In genomic region chr9:120875954-120876841, GRCh38 we compare ENCODE assay signal across 1 cellular context.
TF ChIP-seq lines count a peak whose summit lies in the region.

No MANE protein-coding gene starts in this region.

TF ChIP-seq in HepG2, 621 proteins besides CTCF, POLR2A, EP300 and RAD21 (continued from another document and continues in another):
- TF ChIP-seq MED13 (CRISPR knock-in tag; IDR thresholded peaks at IDR 0.05), result no peak
- TF ChIP-seq ZNF235 (CRISPR knock-in tag; IDR thresholded peaks at IDR 0.05; ENCODE audit: borderline replicate concordance), result no peak
- no peak for TF ChIP-seq ZNF44 (CRISPR knock-in tag; IDR thresholded peaks at IDR 0.05)
- no peak for TF ChIP-seq ATAD3A (CRISPR knock-in tag; IDR thresholded peaks at IDR 0.05)
- no peak for TF ChIP-seq CHD2 (IDR thresholded peaks at IDR 0.05; ENCODE audit: low read depth, low read length)
- TF ChIP-seq DPF2 (CRISPR knock-in tag; IDR thresholded peaks at IDR 0.05; ENCODE audit: borderline replicate concordance, low read depth), result no peak
- TF ChIP-seq ZMYM4 (CRISPR knock-in tag; IDR thresholded peaks at IDR 0.05), result peak; percentile 73; the same call in 1 of the 2 replicates
- 0 out of 2 replicates have a peak, but pooled peaks have one; percentile 49 for TF ChIP-seq ZNF616 (CRISPR knock-in tag; IDR thresholded peaks at IDR 0.05; ENCODE audit: low read depth)
- peak; percentile 76; the same call in 1 of the 2 replicates for TF ChIP-seq TFDP1 (CRISPR knock-in tag; IDR thresholded peaks at IDR 0.05; ENCODE audit: borderline replicate concordance)
- TF ChIP-seq NCOA1 (CRISPR knock-in tag; IDR thresholded peaks at IDR 0.05), result no peak
- TF ChIP-seq ARHGAP35 (CRISPR knock-in tag; IDR thresholded peaks at IDR 0.05; ENCODE audit: borderline replicate concordance), result no peak; the same call in 1 of the 2 replicates
- no peak for TF ChIP-seq NPAS2 (CRISPR knock-in tag; IDR thresholded peaks at IDR 0.05; ENCODE audit: borderline replicate concordance)
- no peak for TF ChIP-seq ARID3A (IDR thresholded peaks at IDR 0.05; ENCODE audit: low read depth, low read length)
- no peak for TF ChIP-seq TCF7 (IDR thresholded peaks at IDR 0.05; ENCODE audit: low read depth)
- TF ChIP-seq CEBPG (CRISPR knock-in tag; IDR thresholded peaks at IDR 0.05), result 0 out of 2 replicates have a peak, but pooled peaks have one; percentile 6
- TF ChIP-seq AFF4 (CRISPR knock-in tag; IDR thresholded peaks at IDR 0.05), result no peak
- TF ChIP-seq PAX8 (CRISPR knock-in tag; IDR thresholded peaks at IDR 0.05; ENCODE audit: borderline replicate concordance), result no peak
- TF ChIP-seq POGK (CRISPR knock-in tag; conservative IDR thresholded peaks at IDR 0.05), result no peak
- no peak for TF ChIP-seq ZNF256 (CRISPR knock-in tag; conservative IDR thresholded peaks at IDR 0.05)
- TF ChIP-seq ZNF550 (CRISPR knock-in tag; IDR thresholded peaks at IDR 0.05; ENCODE audit: borderline replicate concordance), result no peak
- no peak for TF ChIP-seq ZNF232 (CRISPR knock-in tag; IDR thresholded peaks at IDR 0.05; ENCODE audit: borderline replicate concordance)
- TF ChIP-seq ZNF615 (CRISPR knock-in tag; IDR thresholded peaks at IDR 0.05; ENCODE audit: borderline replicate concordance), result no peak
- TF ChIP-seq HOXA3 (CRISPR knock-in tag; IDR thresholded peaks at IDR 0.05), result peak; percentile 28; the same call in 1 of the 2 replicates
- TF ChIP-seq ZNF75D (CRISPR knock-in tag; IDR thresholded peaks at IDR 0.05; ENCODE audit: borderline replicate concordance), result no peak
- no peak for TF ChIP-seq ZNF530 (CRISPR knock-in tag; IDR thresholded peaks at IDR 0.05; ENCODE audit: low read depth)
- no peak for TF ChIP-seq ZNF766 (CRISPR knock-in tag; IDR thresholded peaks at IDR 0.05; ENCODE audit: borderline replicate concordance)
- TF ChIP-seq ZSCAN9 (CRISPR knock-in tag; IDR thresholded peaks at IDR 0.05; ENCODE audit: borderline replicate concordance), result no peak
- TF ChIP-seq IRF2 (CRISPR knock-in tag; IDR thresholded peaks at IDR 0.05), result no peak
- TF ChIP-seq ZNF460 (CRISPR knock-in tag; IDR thresholded peaks at IDR 0.05; ENCODE audit: borderline replicate concordance), result no peak; the same call in 1 of the 2 replicates
- 0 out of 2 replicates have a peak, but pooled peaks have one; percentile 2 for TF ChIP-seq ZNF446 (CRISPR knock-in tag; IDR thresholded peaks at IDR 0.05)
- no peak for TF ChIP-seq SMARCE1 (IDR thresholded peaks at IDR 0.05; ENCODE audit: borderline replicate concordance)
- TF ChIP-seq ZNF614 (CRISPR knock-in tag; IDR thresholded peaks at IDR 0.05; ENCODE audit: borderline replicate concordance), result no peak
- TF ChIP-seq HMG20A (CRISPR knock-in tag; IDR thresholded peaks at IDR 0.05; ENCODE audit: borderline replicate concordance), result no peak
- peak; percentile 81 for TF ChIP-seq ZNF687 (CRISPR knock-in tag; IDR thresholded peaks at IDR 0.05)
- TF ChIP-seq ZNF121 (CRISPR knock-in tag; IDR thresholded peaks at IDR 0.05), result no peak; the same call in 1 of the 2 replicates
- TF ChIP-seq MEIS2 (CRISPR knock-in tag; IDR thresholded peaks at IDR 0.05), result no peak
- TF ChIP-seq ZSCAN22 (CRISPR knock-in tag; IDR thresholded peaks at IDR 0.05), result no peak
- TF ChIP-seq ZNF234 (CRISPR knock-in tag; conservative IDR thresholded peaks at IDR 0.05), result no peak
- TF ChIP-seq TARDBP (CRISPR knock-in tag; IDR thresholded peaks at IDR 0.05), result peak; percentile 64; the same call in 1 of the 2 replicates
- TF ChIP-seq ZNF138 (CRISPR knock-in tag; IDR thresholded peaks at IDR 0.05; ENCODE audit: low read depth), result no peak
- TF ChIP-seq SOX5 (CRISPR knock-in tag; IDR thresholded peaks at IDR 0.05; ENCODE audit: borderline replicate concordance), result no peak; the same call in 1 of the 2 replicates
- TF ChIP-seq ZNF546 (CRISPR knock-in tag; conservative IDR thresholded peaks at IDR 0.05), result 0 out of 2 replicates have a peak, but pooled peaks have one; percentile 41
- TF ChIP-seq ZEB1 (IDR thresholded peaks at IDR 0.05; ENCODE audit: insufficient replicate concordance, low read depth), result peak; percentile 25
- no peak for TF ChIP-seq ATF2 (CRISPR knock-in tag; IDR thresholded peaks at IDR 0.05)
- no peak; the same call in 1 of the 2 replicates for TF ChIP-seq ZNF556 (CRISPR knock-in tag; IDR thresholded peaks at IDR 0.05; ENCODE audit: borderline replicate concordance)
- no peak for TF ChIP-seq ZNF292 (CRISPR knock-in tag; IDR thresholded peaks at IDR 0.05; ENCODE audit: borderline replicate concordance, low read depth)
- TF ChIP-seq ZKSCAN5 (CRISPR knock-in tag; IDR thresholded peaks at IDR 0.05), result no peak
- TF ChIP-seq ARID5B (CRISPR knock-in tag; IDR thresholded peaks at IDR 0.05), result peak; percentile 8; the same call in 1 of the 2 replicates
- TF ChIP-seq ZNF883 (CRISPR knock-in tag; IDR thresholded peaks at IDR 0.05; ENCODE audit: not compliant biosample characterization), result no peak
